In the genomic region with DNA sequence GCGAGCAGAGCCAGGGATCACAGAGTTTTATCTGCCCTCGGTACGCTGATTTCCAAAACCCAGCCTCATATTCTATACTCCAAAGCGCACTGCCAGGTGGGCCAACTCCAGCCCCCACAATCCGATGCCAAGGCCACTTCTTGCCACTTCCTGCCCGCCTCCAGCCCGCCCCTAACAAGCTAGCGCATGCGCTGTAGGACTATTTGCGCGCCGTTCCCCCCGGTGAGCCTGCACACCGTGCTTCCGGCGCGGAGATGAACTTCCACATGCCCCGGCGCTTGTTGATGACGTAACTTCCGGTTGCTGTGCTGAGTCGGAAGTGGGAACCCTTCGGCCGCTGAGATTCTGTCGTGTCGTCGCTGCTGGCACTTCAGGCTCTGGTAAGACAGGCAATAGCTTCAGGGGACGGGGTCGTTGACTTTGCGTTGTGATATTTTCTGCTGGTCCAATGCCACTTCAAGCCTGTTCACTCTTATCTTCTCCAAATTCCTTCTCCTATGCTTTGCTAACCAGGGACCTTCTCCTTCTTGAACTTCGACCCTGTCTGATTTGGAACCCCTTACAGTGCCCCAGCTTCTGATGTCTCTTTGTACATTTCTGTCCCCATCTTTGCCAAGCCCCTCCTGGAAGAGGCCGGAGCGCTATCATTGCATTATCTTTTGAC, we compare ENCODE assay signal across 7 cellular contexts. TPM values are rescaled to one million over a fixed set of nuclear protein-coding genes. Genes with fewer than 3 reads are reported as not detected.
DNase-seq lines count a peak whose midpoint lies in the region; ATAC-seq, FAIRE-seq and TF ChIP-seq lines count a peak whose summit lies in the region.

A gene with protein sequence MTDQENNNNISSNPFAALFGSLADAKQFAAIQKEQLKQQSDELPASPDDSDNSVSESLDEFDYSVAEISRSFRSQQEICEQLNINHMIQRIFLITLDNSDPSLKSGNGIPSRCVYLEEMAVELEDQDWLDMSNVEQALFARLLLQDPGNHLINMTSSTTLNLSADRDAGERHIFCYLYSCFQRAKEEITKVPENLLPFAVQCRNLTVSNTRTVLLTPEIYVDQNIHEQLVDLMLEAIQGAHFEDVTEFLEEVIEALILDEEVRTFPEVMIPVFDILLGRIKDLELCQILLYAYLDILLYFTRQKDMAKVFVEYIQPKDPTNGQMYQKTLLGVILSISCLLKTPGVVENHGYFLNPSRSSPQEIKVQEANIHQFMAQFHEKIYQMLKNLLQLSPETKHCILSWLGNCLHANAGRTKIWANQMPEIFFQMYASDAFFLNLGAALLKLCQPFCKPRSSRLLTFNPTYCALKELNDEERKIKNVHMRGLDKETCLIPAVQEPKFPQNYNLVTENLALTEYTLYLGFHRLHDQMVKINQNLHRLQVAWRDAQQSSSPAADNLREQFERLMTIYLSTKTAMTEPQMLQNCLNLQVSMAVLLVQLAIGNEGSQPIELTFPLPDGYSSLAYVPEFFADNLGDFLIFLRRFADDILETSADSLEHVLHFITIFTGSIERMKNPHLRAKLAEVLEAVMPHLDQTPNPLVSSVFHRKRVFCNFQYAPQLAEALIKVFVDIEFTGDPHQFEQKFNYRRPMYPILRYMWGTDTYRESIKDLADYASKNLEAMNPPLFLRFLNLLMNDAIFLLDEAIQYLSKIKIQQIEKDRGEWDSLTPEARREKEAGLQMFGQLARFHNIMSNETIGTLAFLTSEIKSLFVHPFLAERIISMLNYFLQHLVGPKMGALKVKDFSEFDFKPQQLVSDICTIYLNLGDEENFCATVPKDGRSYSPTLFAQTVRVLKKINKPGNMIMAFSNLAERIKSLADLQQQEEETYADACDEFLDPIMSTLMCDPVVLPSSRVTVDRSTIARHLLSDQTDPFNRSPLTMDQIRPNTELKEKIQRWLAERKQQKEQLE (plus strand): TSS at position 306 of the 664 bp plus-strand sequence. CDS start 5,481 bp downstream, outside the sequence.

- peaks cover 27% of the 10 kb centered on the region for H3K4me1 ChIP-seq in body of pancreas
- peaks cover 0 to 24% (median 13%) of the 10 kb centered on the region in 4 donors for H3K4me1 ChIP-seq in sigmoid colon

- H3K27ac ChIP-seq in body of pancreas (peak within 1 kb of the TSS in 3 of 4 donors; percentile 47 to 70 (median 68)), sigmoid colon (peak within 1 kb of the TSS; percentile 55 to 74 (median 64))

- no peaks in the 10 kb centered on the region for H3K36me3 ChIP-seq in body of pancreas (replicated peaks in 1 of 2; ENCODE audit: insufficient read depth in 1 of 2, low read depth in 2 of 2)
- H3K36me3 ChIP-seq in sigmoid colon, result peaks cover 0 to under 1% (median 0%) of the 10 kb centered on the region in 4 donors

- H3K9me3 ChIP-seq in body of pancreas (no peaks in the 10 kb centered on the region), sigmoid colon (no peaks in the 10 kb centered on the region)

- no peaks in the 10 kb centered on the region for H3K27me3 ChIP-seq in body of pancreas
- H3K27me3 ChIP-seq in sigmoid colon, result no peaks in the 10 kb centered on the region

- TF ChIP-seq CTCF in body of pancreas (IDR thresholded peaks at IDR 0.05) (no peak), sigmoid colon (IDR thresholded peaks at IDR 0.05) (no peak)

- peak; percentile 39 to 85 (median 77) for TF ChIP-seq POLR2A in body of pancreas (IDR thresholded peaks at IDR 0.05)
- TF ChIP-seq POLR2A in sigmoid colon (IDR thresholded peaks at IDR 0.05), result peak in 1 of 2 donors; percentile 48

- FAIRE-seq in GM18507 (lab: Jason Lieb, UNC), result peak; percentile 97
- peak; percentile 57 for FAIRE-seq in TTC549 (lab: Jason Lieb, UNC)

- peak in 1 of 4 donors; percentile 29 for TF ChIP-seq EP300 in sigmoid colon (IDR thresholded peaks at IDR 0.05)

- intact Hi-C loops in body of pancreas (cut with DNase I), result no loop called here
- intact Hi-C loops in sigmoid colon (cut with DNase I), result no loop called here

- peak; percentile 78 for ATAC-seq in HG03039 (IDR thresholded peaks at IDR 0.05; ENCODE audit: unreplicated experiment)
- peak; percentile 98 for ATAC-seq in body of pancreas

- 2 to 4% methylated on average over 27 to 33 of the region's 33 CpGs for WGBS in body of pancreas, 2 donors
- 4% methylated on average over 33 of the region's 33 CpGs for WGBS in sigmoid colon, 2 donors

- DNase-seq in GM18507 (ENCODE audit: extremely low spot score, insufficient read length, low read depth) (peak; percentile 87), NCI-H2107 treated with DMSO at 0.1 percent for 48 hours (lab: John Stamatoyannopoulos, UW; ENCODE audit: unreplicated experiment) (peak; percentile 88), body of pancreas (peak; percentile 97 to 98 (median 97)), iPS DF 4.7 (ENCODE audit: extremely low read depth, low spot score) (peak; percentile 91), sigmoid colon (peak; percentile 97)

- peak within 1 kb of the TSS; percentile 75 to 77 for H3K4me3 ChIP-seq in body of pancreas
- H3K4me3 ChIP-seq in sigmoid colon, result peak within 1 kb of the TSS; percentile 48 to 81 (median 55)

RNA-seq across cellular contexts. Expression of the gene that starts here (rescaled TPM):
- total RNA-seq in body of pancreas, result 10 to 100 TPM; 29.6 to 31.3 TPM
- total RNA-seq in sigmoid colon, result 10 to 100 TPM; 33.8 to 37.4 (median 36.4) TPM
- 10 to 100 TPM in 1 of 3 donors, 1 to 10 TPM in 2; 2.1 to 15.7 (median 2.4) TPM for polyA plus RNA-seq in sigmoid colon

Comparison
In these comparisons a context has a peak if more than half of its experiments do, and no peak if none do; other contexts are left out.
1. Peak in every context shown above with its lines: DNase-seq, ATAC-seq, H3K4me3 ChIP-seq and H3K27ac ChIP-seq.